In genomic region chr5:93874080-93874479, GRCh38 we compare ENCODE assay signal across 10 cellular contexts.
DNase-seq lines count a peak whose midpoint lies in the region; ATAC-seq and TF ChIP-seq lines count a peak whose summit lies in the region.
"Had no signal": no experiment of that assay in that cellular context is flagged by ENCODE, and none has a peak within 500 bp of the region (broad histone marks: within the 10 kb centered on the region; RNA-seq: fewer than 3 reads in every experiment).

No MANE protein-coding gene starts in this region.

- H3K4me3 ChIP-seq in astrocyte of the spinal cord (ENCODE audit: low read depth, low read length) (no peak overlapping the region), ascending aorta (no peak overlapping the region)
- H3K4me3 ChIP-seq: Peyer's patch had no signal

- TF ChIP-seq CTCF in astrocyte of the spinal cord (IDR thresholded peaks at IDR 0.05; ENCODE audit: low read depth, low read length): no peak
- no peak for TF ChIP-seq CTCF in ascending aorta (IDR thresholded peaks at IDR 0.05)

- in situ Hi-C loops in astrocyte of the spinal cord (cut with HindIII; ENCODE audit: low sequenced_read_pairs): no loop called here

- ATAC-seq in GM19455 (IDR thresholded peaks at IDR 0.05; ENCODE audit: unreplicated experiment) (peak; percentile 66), HG03103 (IDR thresholded peaks at IDR 0.05; ENCODE audit: low read depth, unreplicated experiment) (peak; percentile 57)

- POLR2A ChIA-PET in HEK293T (lab: Yijun Ruan, JAX): no interaction called here

- intact Hi-C loops in ascending aorta (cut with DNase I): no loop called here

- no peaks in the 10 kb centered on the region for H3K36me3 ChIP-seq in ascending aorta
- H3K36me3 ChIP-seq: Peyer's patch had no signal

- H3K27ac ChIP-seq in ascending aorta: no peak overlapping the region
- H3K27ac ChIP-seq: Peyer's patch had no signal

- CTCF ChIA-PET in HEK293T (lab: Yijun Ruan, JAX): interaction anchor here (0.9 kb wide), 1 partner anchor 21 kb away, joined by 3 read pairs; no protein-coding TSS in a partner anchor

- DNase-seq in Ammon's horn (ENCODE audit: low spot score) (peak; percentile 25), astrocyte of the spinal cord (ENCODE audit: low read depth, low spot score) (peak; percentile 45), RPMI8226 (no peak), HEK293T (ENCODE audit: extremely low spot score) (no peak), NCI-H526 (lab: John Stamatoyannopoulos, UW) (no peak), ascending aorta (ENCODE audit: low spot score in 2 of 2) (no peak)
- DNase-seq: hippocampal formation, Peyer's patch had no signal

- H3K4me1 ChIP-seq in ascending aorta: no peaks in the 10 kb centered on the region
- H3K4me1 ChIP-seq: Peyer's patch had no signal

- H3K27me3 ChIP-seq in ascending aorta: no peaks in the 10 kb centered on the region
- H3K27me3 ChIP-seq: Peyer's patch had no signal

- no peaks in the 10 kb centered on the region for H3K9me3 ChIP-seq in ascending aorta
- H3K9me3 ChIP-seq: Peyer's patch had no signal

TF ChIP-seq in HEK293T, 16 proteins besides CTCF, POLR2A, EP300 and RAD21:
- TF ChIP-seq FOXA1 (IDR thresholded peaks at IDR 0.05) (no peak), SUZ12 (IDR thresholded peaks at IDR 0.05) (no peak), FOXK2 (IDR thresholded peaks at IDR 0.05) (no peak), CTBP1 (IDR thresholded peaks at IDR 0.05; ENCODE audit: borderline replicate concordance) (no peak), NFRKB (IDR thresholded peaks at IDR 0.05) (no peak), PKNOX1 (IDR thresholded peaks at IDR 0.05) (no peak), HDGF (IDR thresholded peaks at IDR 0.05; ENCODE audit: borderline replicate concordance) (no peak), TARDBP (IDR thresholded peaks at IDR 0.05) (no peak), ELF4 (IDR thresholded peaks at IDR 0.05) (no peak), FOXM1 (IDR thresholded peaks at IDR 0.05; ENCODE audit: borderline replicate concordance) (no peak), BHLHE40 (IDR thresholded peaks at IDR 0.05; ENCODE audit: borderline replicate concordance) (no peak), L3MBTL2 (conservative IDR thresholded peaks at IDR 0.05) (no peak), ZNF384 (IDR thresholded peaks at IDR 0.05) (no peak), LEF1 (IDR thresholded peaks at IDR 0.05; ENCODE audit: borderline replicate concordance) (no peak), SP1 (IDR thresholded peaks at IDR 0.05) (no peak), ARNT (IDR thresholded peaks at IDR 0.05) (no peak)
TF ChIP-seq in HEK293T: peak in this region for 0.

Comparison
In these comparisons a context has a peak if more than half of its experiments do, and no peak if none do; other contexts are left out.
1. DNase-seq: peak in Ammon's horn (single experiment) and astrocyte of the spinal cord (single experiment); none in RPMI8226 (single experiment), HEK293T (single experiment), NCI-H526 (0 of 2) and ascending aorta (0 of 2).